In genomic region chr16:3036726-3037315, GRCh38 we compare ENCODE assay signal across 11 cellular contexts. TPM values are rescaled to one million over a fixed set of nuclear protein-coding genes. Genes with fewer than 3 reads are reported as not detected.
DNase-seq lines count a peak whose midpoint lies in the region; ATAC-seq and TF ChIP-seq lines count a peak whose summit lies in the region.
"Had no signal": no experiment of that assay in that cellular context is flagged by ENCODE, and none has a peak within 500 bp of the region (broad histone marks: within the 10 kb centered on the region; RNA-seq: fewer than 3 reads in every experiment).

Gene BICDL2 (minus strand): TSS chr16:3036944. CDS start chr16:3035496, 1,448 bp downstream.

- DNase-seq in activated CD8-positive, alpha-beta T cell treated with anti-CD3 and anti-CD28 coated beads, Interleukin-2, amount 10 ng/mL, durations not matched to agents 7 days and 5 days = no peak
- no peak for DNase-seq in activated CD8-positive, alpha-beta T cell treated with anti-CD3 and anti-CD28 coated beads for 36 hours
- DNase-seq in RWPE2 (ENCODE audit: low spot score) (no peak), iPS-NIHi11 (ENCODE audit: low spot score) (peak; percentile 84), T-helper 1 cell (no peak), NCI-H2081 treated with DMSO at 0.1 percent for 48 hours (lab: John Stamatoyannopoulos, UW) (no peak)
- DNase-seq in stimulated activated naive B cell treated with anti-CD40 and anti-IgM and Interleukin-4, amounts not matched to agents 10 μg/mL and 1 μg/mL and 100 μg/mL, for 72 hours = no peak
- DNase-seq in effector CD4-positive, alpha-beta T cell = no peak
- DNase-seq: NCI-H187 treated with DMSO at 0.1 percent for 48 hours, retina had no signal

- POLR2A ChIA-PET in activated CD8-positive, alpha-beta T cell treated with anti-CD3 and anti-CD28 coated beads, Interleukin-2, amount 10 ng/mL, durations not matched to agents 7 days and 5 days (lab: Charles Lee) = interaction anchor here (1.4 kb wide), 1 partner anchor 12 kb away, joined by 3 read pairs; no protein-coding TSS in a partner anchor
- POLR2A ChIA-PET in activated CD8-positive, alpha-beta T cell treated with anti-CD3 and anti-CD28 coated beads for 36 hours (lab: Charles Lee) = no interaction called here

- no peak within 1 kb of the TSS for H3K27ac Mint-ChIP-seq in activated CD8-positive, alpha-beta T cell treated with anti-CD3 and anti-CD28 coated beads, Interleukin-2, amount 10 ng/mL, durations not matched to agents 7 days and 5 days
- no peak within 1 kb of the TSS for H3K27ac Mint-ChIP-seq in activated CD8-positive, alpha-beta T cell treated with anti-CD3 and anti-CD28 coated beads for 36 hours
- H3K27ac Mint-ChIP-seq in stimulated activated naive B cell treated with anti-CD40 and anti-IgM and Interleukin-4, amounts not matched to agents 10 μg/mL and 1 μg/mL and 100 μg/mL, for 72 hours = peak within 1 kb of the TSS; percentile 56

- no peak within 1 kb of the TSS for H3K4me3 Mint-ChIP-seq in activated CD8-positive, alpha-beta T cell treated with anti-CD3 and anti-CD28 coated beads, Interleukin-2, amount 10 ng/mL, durations not matched to agents 7 days and 5 days
- no peak within 1 kb of the TSS for H3K4me3 Mint-ChIP-seq in activated CD8-positive, alpha-beta T cell treated with anti-CD3 and anti-CD28 coated beads for 36 hours
- peak within 1 kb of the TSS; percentile 29 to 66 for H3K4me3 Mint-ChIP-seq in stimulated activated naive B cell treated with anti-CD40 and anti-IgM and Interleukin-4, amounts not matched to agents 10 μg/mL and 1 μg/mL and 100 μg/mL, for 72 hours

- TF ChIP-seq CTCF in activated CD8-positive, alpha-beta T cell treated with anti-CD3 and anti-CD28 coated beads for 36 hours (IDR thresholded peaks at IDR 0.05) = no peak
- TF ChIP-seq CTCF in RWPE2 (IDR thresholded peaks at IDR 0.05; ENCODE audit: poor library complexity, severe bottlenecking) = no peak

- H3K36me3 ChIP-seq in RWPE2 (ENCODE audit: low read depth) = no peaks in the 10 kb centered on the region

- peak; percentile 21 for ATAC-seq in activated CD8-positive, alpha-beta T cell treated with anti-CD3 and anti-CD28 coated beads, Interleukin-2, amount 10 ng/mL, durations not matched to agents 7 days and 5 days
- ATAC-seq in activated CD8-positive, alpha-beta T cell treated with anti-CD3 and anti-CD28 coated beads for 36 hours = no peak
- peak; percentile 15; the same call in 1 of the 3 replicates for ATAC-seq in RWPE2 (ENCODE audit: low read depth)
- no peak for ATAC-seq in stimulated activated naive B cell treated with anti-CD40 and anti-IgM and Interleukin-4, amounts not matched to agents 10 μg/mL and 1 μg/mL and 100 μg/mL, for 72 hours (replicated peaks)

- no peaks in the 10 kb centered on the region for H3K36me3 Mint-ChIP-seq in activated CD8-positive, alpha-beta T cell treated with anti-CD3 and anti-CD28 coated beads, Interleukin-2, amount 10 ng/mL, durations not matched to agents 7 days and 5 days (ENCODE audit: low read depth)
- H3K36me3 Mint-ChIP-seq in activated CD8-positive, alpha-beta T cell treated with anti-CD3 and anti-CD28 coated beads for 36 hours (ENCODE audit: low read depth) = no peaks in the 10 kb centered on the region
- H3K36me3 Mint-ChIP-seq in stimulated activated naive B cell treated with anti-CD40 and anti-IgM and Interleukin-4, amounts not matched to agents 10 μg/mL and 1 μg/mL and 100 μg/mL, for 72 hours = peaks cover 1 to 4% of the 10 kb centered on the region in 2 donors

- CTCF ChIA-PET in activated CD8-positive, alpha-beta T cell treated with anti-CD3 and anti-CD28 coated beads, Interleukin-2, amount 10 ng/mL, durations not matched to agents 7 days and 5 days (lab: Charles Lee) = interaction anchor here (2.1 to 16.3 kb wide), 2 partner anchors 6 to 93 kb away, joined by 6 to 270 read pairs; no protein-coding TSS in a partner anchor
- CTCF ChIA-PET in activated CD8-positive, alpha-beta T cell treated with anti-CD3 and anti-CD28 coated beads for 36 hours (lab: Charles Lee) = interaction anchor here (0.9 to 1.1 kb wide), 2 partner anchors 9 to 22 kb away, joined by 3 to 7 read pairs; no protein-coding TSS in a partner anchor

- H3K4me1 ChIP-seq in RWPE2 (ENCODE audit: insufficient read depth, poor library complexity, severe bottlenecking) = no peaks in the 10 kb centered on the region

- peaks cover 65% of the 10 kb centered on the region for H3K27me3 Mint-ChIP-seq in activated CD8-positive, alpha-beta T cell treated with anti-CD3 and anti-CD28 coated beads, Interleukin-2, amount 10 ng/mL, durations not matched to agents 7 days and 5 days (ENCODE audit: low read depth)
- peaks cover 69% of the 10 kb centered on the region for H3K27me3 Mint-ChIP-seq in activated CD8-positive, alpha-beta T cell treated with anti-CD3 and anti-CD28 coated beads for 36 hours
- peaks cover 68 to 85% of the 10 kb centered on the region in 2 donors for H3K27me3 Mint-ChIP-seq in stimulated activated naive B cell treated with anti-CD40 and anti-IgM and Interleukin-4, amounts not matched to agents 10 μg/mL and 1 μg/mL and 100 μg/mL, for 72 hours

- intact Hi-C loops in activated CD8-positive, alpha-beta T cell treated with anti-CD3 and anti-CD28 coated beads for 36 hours (cut with micrococcal nuclease) = no loop called here

- no peaks in the 10 kb centered on the region for H3K9me3 ChIP-seq in RWPE2 (ENCODE audit: severe bottlenecking)

- peaks cover 33% of the 10 kb centered on the region for H3K27me3 ChIP-seq in RWPE2 (ENCODE audit: insufficient read depth, poor library complexity, severe bottlenecking)

- H3K4me3 ChIP-seq in RWPE2 (ENCODE audit: severe bottlenecking) = peak within 1 kb of the TSS; percentile 24

- peaks cover 14% of the 10 kb centered on the region for H3K4me1 Mint-ChIP-seq in activated CD8-positive, alpha-beta T cell treated with anti-CD3 and anti-CD28 coated beads, Interleukin-2, amount 10 ng/mL, durations not matched to agents 7 days and 5 days (ENCODE audit: low read depth)
- H3K4me1 Mint-ChIP-seq in activated CD8-positive, alpha-beta T cell treated with anti-CD3 and anti-CD28 coated beads for 36 hours (ENCODE audit: low read depth) = peaks cover 11% of the 10 kb centered on the region
- H3K4me1 Mint-ChIP-seq in stimulated activated naive B cell treated with anti-CD40 and anti-IgM and Interleukin-4, amounts not matched to agents 10 μg/mL and 1 μg/mL and 100 μg/mL, for 72 hours = peaks cover 9 to 21% of the 10 kb centered on the region in 2 donors

- H3K27ac ChIP-seq in RWPE2 (ENCODE audit: poor library complexity, severe bottlenecking) = no peak within 1 kb of the TSS

- H3K9me3 Mint-ChIP-seq in activated CD8-positive, alpha-beta T cell treated with anti-CD3 and anti-CD28 coated beads, Interleukin-2, amount 10 ng/mL, durations not matched to agents 7 days and 5 days (ENCODE audit: insufficient read depth) = no peaks in the 10 kb centered on the region
- no peaks in the 10 kb centered on the region for H3K9me3 Mint-ChIP-seq in activated CD8-positive, alpha-beta T cell treated with anti-CD3 and anti-CD28 coated beads for 36 hours
- no peaks in the 10 kb centered on the region for H3K9me3 Mint-ChIP-seq in stimulated activated naive B cell treated with anti-CD40 and anti-IgM and Interleukin-4, amounts not matched to agents 10 μg/mL and 1 μg/mL and 100 μg/mL, for 72 hours

RNA-seq across cellular contexts. Expression of gene BICDL2, which starts in this region (rescaled TPM):
- total RNA-seq in activated CD8-positive, alpha-beta T cell treated with anti-CD3 and anti-CD28 coated beads, Interleukin-2, amount 10 ng/mL, durations not matched to agents 7 days and 5 days = under 1 TPM; 0.84 to 0.94 TPM
- under 1 TPM; 0.77 to 0.92 TPM for total RNA-seq in activated CD8-positive, alpha-beta T cell treated with anti-CD3 and anti-CD28 coated beads for 36 hours
- total RNA-seq: cerebellum had no signal

Comparison
In these comparisons a context has a peak if more than half of its experiments do, and no peak if none do; other contexts are left out.
1. Peak in ATAC-seq in activated CD8-positive, alpha-beta T cell treated with anti-CD3 and anti-CD28 coated beads, Interleukin-2, amount 10 ng/mL, durations not matched to agents 7 days and 5 days; RNA of the gene not detected or under 1 TPM.
2. H3K4me3 Mint-ChIP-seq: peak in stimulated activated naive B cell treated with anti-CD40 and anti-IgM and Interleukin-4, amounts not matched to agents 10 μg/mL and 1 μg/mL and 100 μg/mL, for 72 hours (2 of 2); none in activated CD8-positive, alpha-beta T cell treated with anti-CD3 and anti-CD28 coated beads, Interleukin-2, amount 10 ng/mL, durations not matched to agents 7 days and 5 days (single experiment) and activated CD8-positive, alpha-beta T cell treated with anti-CD3 and anti-CD28 coated beads for 36 hours (single experiment).